16 cellular contexts compared by ENCODE assay signal in the genomic region with DNA sequence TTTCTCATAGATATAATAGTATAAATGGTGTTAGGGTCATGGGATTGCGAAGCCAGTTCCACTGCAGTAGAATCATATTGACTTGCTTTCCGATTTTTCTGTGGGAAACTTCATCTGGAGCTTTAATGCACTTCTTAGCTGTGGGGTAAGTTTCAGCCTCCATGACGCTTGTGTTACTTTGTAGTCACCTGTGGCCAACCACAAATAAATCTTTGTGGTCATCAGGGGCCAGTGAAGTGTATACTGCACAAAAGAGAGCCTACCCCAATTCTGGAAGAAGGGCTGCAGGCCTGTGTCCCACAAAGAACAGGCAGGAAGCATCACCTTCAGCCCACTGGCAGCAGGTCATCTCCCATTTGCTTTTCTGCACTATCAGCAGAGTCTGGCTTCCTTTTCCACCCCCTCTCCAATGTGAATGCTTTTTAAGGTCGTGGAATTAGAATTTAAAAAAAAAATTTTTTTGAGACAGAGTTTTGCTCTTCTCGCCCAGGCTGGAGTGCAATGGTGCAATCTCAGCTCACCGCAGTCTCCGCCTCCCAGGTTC. TPM values are rescaled to one million over a fixed set of nuclear protein-coding genes. Genes with fewer than 3 reads are reported as not detected.
DNase-seq lines count a peak whose midpoint lies in the region; ATAC-seq and TF ChIP-seq lines count a peak whose summit lies in the region.
"Had no signal": no experiment of that assay in that cellular context is flagged by ENCODE, and none has a peak within 500 bp of the region (broad histone marks: within the 10 kb centered on the region; RNA-seq: fewer than 3 reads in every experiment).

No MANE protein-coding gene starts in this region.

- BruUV-seq in mammary epithelial cell (replicated peaks; lab: Mats Ljungman, UMichigan): no TSS peak

- in situ Hi-C loops in mammary epithelial cell (cut with MboI; ENCODE audit: low sequenced_read_pairs in 2 of 2): loop anchor here in 1 of 2 donors (10.0 kb wide), 1 partner anchor 437 kb away; no protein-coding TSS in a partner anchor

- DNase-seq in GM10266 (ENCODE audit: extremely low spot score) (peak; percentile 38), M059J (ENCODE audit: low read depth) (peak; percentile 36), mammary epithelial cell (no peak)
- DNase-seq: activated CD4-positive, alpha-beta T cell treated with anti-CD3 and anti-CD28 coated beads, Interleukin-2, amount 50 U/mL, for 4 hours; anterior cingulate cortex; CD4-positive, alpha-beta memory T cell; colonic mucosa; erythroblast; NCI-H1092 treated with DMSO at 0.1 percent for 48 hours; SIG-M5 had no signal

- no peaks in the 10 kb centered on the region for H3K27me3 ChIP-seq in mammary epithelial cell (ENCODE audit: insufficient read depth, low read length)
- H3K27me3 ChIP-seq: colonic mucosa had no signal

- ATAC-seq in GM19438 (IDR thresholded peaks at IDR 0.05; ENCODE audit: low read depth, unreplicated experiment) (peak; percentile 43), HG02938 (IDR thresholded peaks at IDR 0.05; ENCODE audit: unreplicated experiment) (peak; percentile 61), GM19324 (IDR thresholded peaks at IDR 0.05; ENCODE audit: low FRiP score, unreplicated experiment) (no peak), HG02623 (IDR thresholded peaks at IDR 0.05; ENCODE audit: unreplicated experiment) (no peak), HG03439 (IDR thresholded peaks at IDR 0.05; ENCODE audit: unreplicated experiment) (no peak)
- ATAC-seq: A549 had no signal

- no peak overlapping the region for H3K9ac ChIP-seq in mammary epithelial cell (ENCODE audit: insufficient read depth, low read length)

- H3K79me2 ChIP-seq in mammary epithelial cell (ENCODE audit: insufficient read depth, low read length): peaks cover 23% of the 10 kb centered on the region

- dilution Hi-C loops in mammary epithelial cell (cut with HindIII; ENCODE audit: low sequenced_read_pairs): loop anchor here (10.0 kb wide), 1 partner anchor 417 kb away; no protein-coding TSS in a partner anchor

- H2AFZ ChIP-seq in mammary epithelial cell (ENCODE audit: low read depth, low read length): no peak overlapping the region

- H3K4me1 ChIP-seq in mammary epithelial cell (ENCODE audit: insufficient read depth, low read length): peaks cover 7% of the 10 kb centered on the region
- H3K4me1 ChIP-seq: colonic mucosa had no signal

- H4K20me1 ChIP-seq in mammary epithelial cell (ENCODE audit: insufficient read depth, low read length): no peaks in the 10 kb centered on the region

- intact Hi-C loops in mammary epithelial cell (cut with micrococcal nuclease): no loop called here

- WGBS in mammary epithelial cell (ENCODE audit: low coverage, missing lambda C conversion rate): 86% methylated on average over 7 of the region's 7 CpGs

- H3K4me2 ChIP-seq in mammary epithelial cell (ENCODE audit: insufficient read depth, low read depth, low read length): no peak overlapping the region

- no peak overlapping the region for H3K4me3 ChIP-seq in mammary epithelial cell (replicated peaks in 1 of 3; ENCODE audit: insufficient read depth in 1 of 3, low read depth in 2 of 3, low read length in 3 of 3)
- H3K4me3 ChIP-seq: A549, colonic mucosa had no signal

- TF ChIP-seq CTCF in GM10266 (IDR thresholded peaks at IDR 0.05; ENCODE audit: control insufficient read depth, insufficient read depth, low read depth, missing control alignments): no peak
- TF ChIP-seq CTCF in mammary epithelial cell (conservative IDR thresholded peaks at IDR 0.05 in 1 of 2, IDR thresholded peaks at IDR 0.05 in 1 of 2; ENCODE audit: extremely low read depth in 1 of 2, insufficient read depth in 1 of 2, low read depth in 1 of 2, low read length in 2 of 2): no peak

- CTCF ChIA-PET in mammary epithelial cell (lab: Charles Lee; ENCODE audit: low non-redundant PET): no interaction called here

- H3K27ac ChIP-seq in mammary epithelial cell (ENCODE audit: insufficient read depth, low read depth, low read length): no peak overlapping the region
- H3K27ac ChIP-seq: colonic mucosa had no signal

- H3K36me3 ChIP-seq in mammary epithelial cell (ENCODE audit: insufficient read depth, low read length): peaks cover 25% of the 10 kb centered on the region
- H3K36me3 ChIP-seq: colonic mucosa had no signal

- H3K9me3 ChIP-seq in mammary epithelial cell (replicated peaks; ENCODE audit: insufficient read depth, low read length): no peaks in the 10 kb centered on the region
- H3K9me3 ChIP-seq: A549, colonic mucosa had no signal

RNA-seq across cellular contexts. Expression of a gene that starts 32.0 kb away (rescaled TPM):
- 4.7 and 10.9 TPM in 2 replicates for total RNA-seq in M059J (2014; rRNA removed; shearing (Covaris generic))
- total RNA-seq in mammary epithelial cell: 10 to 100 TPM; 56.7 to 77.7 TPM
- polyA plus RNA-seq in mammary epithelial cell: 34.1 TPM
- 39.2 TPM for polyA minus RNA-seq in mammary epithelial cell

Comparison
In these comparisons a context has a peak if more than half of its experiments do, and no peak if none do; other contexts are left out.
1. ATAC-seq: peak in GM19438 (single experiment) and HG02938 (single experiment); none in GM19324 (single experiment), HG02623 (single experiment) and HG03439 (single experiment).